40 cellular contexts compared by ENCODE assay signal in genomic region chr9:118483677-118484076, GRCh38.
"Had no signal": no experiment of that assay in that cellular context is flagged by ENCODE, and none has a peak within 500 bp of the region (broad histone marks: within the 10 kb centered on the region; RNA-seq: fewer than 3 reads in every experiment).

No MANE protein-coding gene starts in this region.

- H3K36me3 Mint-ChIP-seq: activated naive CD4-positive, alpha-beta T cell treated with anti-CD3 and anti-CD28 coated beads, Interleukin-2, amount 10 ng/mL, durations not matched to agents 7 days and 5 days; activated naive CD4-positive, alpha-beta T cell treated with anti-CD3 and anti-CD28 coated beads, Interleukin-2, amount 50 U/mL, for 24 hours; activated naive CD4-positive, alpha-beta T cell treated with anti-CD3 and anti-CD28 coated beads, Interleukin-2, amount 50 U/mL, for 72 hours; activated naive CD8-positive, alpha-beta T cell; activated naive CD8-positive, alpha-beta T cell treated with anti-CD3 and anti-CD28 coated beads for 36 hours; activated naive CD8-positive, alpha-beta T cell treated with anti-CD3 and anti-CD28 coated beads, Interleukin-2, amount 10 ng/mL, durations not matched to agents 7 days and 5 days; brain had no signal

- H3K4me3 ChIP-seq: adrenal gland, ascending aorta, body of pancreas, breast epithelium, cardiac muscle cell had no signal

- H3K27ac Mint-ChIP-seq: activated naive CD4-positive, alpha-beta T cell treated with anti-CD3 and anti-CD28 coated beads for 36 hours; activated naive CD4-positive, alpha-beta T cell treated with anti-CD3 and anti-CD28 coated beads, Interleukin-2, amount 10 ng/mL, durations not matched to agents 7 days and 5 days; activated naive CD4-positive, alpha-beta T cell treated with anti-CD3 and anti-CD28 coated beads, Interleukin-2, amount 50 U/mL, for 24 hours; activated naive CD4-positive, alpha-beta T cell treated with anti-CD3 and anti-CD28 coated beads, Interleukin-2, amount 50 U/mL, for 72 hours; activated naive CD8-positive, alpha-beta T cell; activated naive CD8-positive, alpha-beta T cell treated with anti-CD3 and anti-CD28 coated beads for 36 hours; activated naive CD8-positive, alpha-beta T cell treated with anti-CD3 and anti-CD28 coated beads, Interleukin-2, amount 10 ng/mL, durations not matched to agents 7 days and 5 days; activated naive CD8-positive, alpha-beta T cell treated with anti-CD3 and anti-CD28 coated beads, Interleukin-2, amount 50 U/mL, for 24 hours; activated T-cell treated with anti-CD3 and anti-CD28 coated beads, Interleukin-2, amount 50 U/mL, for 24 hours; activated T-cell treated with anti-CD3 and anti-CD28 coated beads, Interleukin-2, amount 50 U/mL, for 72 hours; activated T-helper 1 cell treated with anti-CD3 and anti-CD28 coated beads, Interleukin-12 subunit alpha, Interleukin-12 subunit beta, Interleukin-2, Interleukin-4 antibody, amounts not matched to agents 30 ng/mL and 10 ng/mL and 1 ng/mL, durations not matched to agents 14 hours and 24 hours and 36 hours; activated T-helper 17 cell treated with anti-CD3 and anti-CD28 coated beads, Interleukin-2, amount 50 U/mL, for 72 hours; activated T-helper 2 cell treated with anti-CD3 and anti-CD28 coated beads, Interferon-gamma antibody, Interleukin-2, Interleukin-4, amounts not matched to agents 10 μg/mL and 5 μg/mL and 100 μg/mL, durations not matched to agents 14 hours and 24 hours and 36 hours; brain had no signal

- H3K4me3 Mint-ChIP-seq: activated naive CD4-positive, alpha-beta T cell treated with anti-CD3 and anti-CD28 coated beads for 36 hours; activated naive CD4-positive, alpha-beta T cell treated with anti-CD3 and anti-CD28 coated beads, Interleukin-2, amount 10 ng/mL, durations not matched to agents 7 days and 5 days; activated naive CD4-positive, alpha-beta T cell treated with anti-CD3 and anti-CD28 coated beads, Interleukin-2, amount 50 U/mL, for 24 hours; activated naive CD8-positive, alpha-beta T cell; activated naive CD8-positive, alpha-beta T cell treated with anti-CD3 and anti-CD28 coated beads for 36 hours; activated naive CD8-positive, alpha-beta T cell treated with anti-CD3 and anti-CD28 coated beads, Interleukin-2, amount 10 ng/mL, durations not matched to agents 7 days and 5 days; activated naive CD8-positive, alpha-beta T cell treated with anti-CD3 and anti-CD28 coated beads, Interleukin-2, amount 50 U/mL, for 24 hours; activated T-cell treated with anti-CD3 and anti-CD28 coated beads, Interleukin-2, amount 50 U/mL, for 24 hours; activated T-cell treated with anti-CD3 and anti-CD28 coated beads, Interleukin-2, amount 50 U/mL, for 4 hours; activated T-cell treated with anti-CD3 and anti-CD28 coated beads, Interleukin-2, amount 50 U/mL, for 72 hours; activated T-helper 1 cell treated with anti-CD3 and anti-CD28 coated beads, Interleukin-12 subunit alpha, Interleukin-12 subunit beta, Interleukin-2, Interleukin-4 antibody, amounts not matched to agents 30 ng/mL and 10 ng/mL and 1 ng/mL, durations not matched to agents 14 hours and 24 hours and 36 hours; activated T-helper 17 cell treated with anti-CD3 and anti-CD28 coated beads, Interleukin-2, amount 50 U/mL, for 72 hours; brain; central memory CD8-positive, alpha-beta T cell had no signal

- H3K9me3 Mint-ChIP-seq: activated naive CD4-positive, alpha-beta T cell treated with anti-CD3 and anti-CD28 coated beads, Interleukin-2, amount 50 U/mL, for 24 hours; activated naive CD8-positive, alpha-beta T cell treated with anti-CD3 and anti-CD28 coated beads for 36 hours; activated T-helper 1 cell treated with anti-CD3 and anti-CD28 coated beads, Interleukin-12 subunit alpha, Interleukin-12 subunit beta, Interleukin-2, Interleukin-4 antibody, amounts not matched to agents 30 ng/mL and 10 ng/mL and 1 ng/mL, durations not matched to agents 14 hours and 24 hours and 36 hours; activated T-helper 2 cell treated with anti-CD3 and anti-CD28 coated beads, Interferon-gamma antibody, Interleukin-2, Interleukin-4, amounts not matched to agents 10 μg/mL and 5 μg/mL and 100 μg/mL, durations not matched to agents 14 hours and 24 hours and 36 hours had no signal

- ATAC-seq: activated naive CD4-positive, alpha-beta T cell treated with anti-CD3 and anti-CD28 coated beads, Interleukin-2, amount 50 U/mL, for 72 hours; activated naive CD8-positive, alpha-beta T cell treated with anti-CD3 and anti-CD28 coated beads, Interleukin-2, amount 50 U/mL, for 24 hours; activated T-cell treated with anti-CD3 and anti-CD28 coated beads, Interleukin-2, amount 50 U/mL, for 4 hours; activated T-cell treated with anti-CD3 and anti-CD28 coated beads, Interleukin-2, amount 50 U/mL, for 72 hours; activated T-helper 17 cell treated with anti-CD3 and anti-CD28 coated beads, Interleukin-2, amount 50 U/mL, for 72 hours; body of pancreas had no signal

- H3K4me1 ChIP-seq: adrenal gland, ascending aorta, body of pancreas, breast epithelium had no signal

- FAIRE-seq: astrocyte, bronchial epithelial cell had no signal

- H3K36me3 ChIP-seq: adrenal gland, ascending aorta, brain microvascular endothelial cell, breast epithelium, cardiac muscle cell had no signal

- H3K27me3 ChIP-seq: adrenal gland, ascending aorta, body of pancreas, brain microvascular endothelial cell, breast epithelium, cardiac muscle cell had no signal

- H3K9me3 ChIP-seq: adrenal gland, ascending aorta, body of pancreas, breast epithelium had no signal

- H3K4me1 Mint-ChIP-seq: activated naive CD4-positive, alpha-beta T cell treated with anti-CD3 and anti-CD28 coated beads, Interleukin-2, amount 10 ng/mL, durations not matched to agents 7 days and 5 days; activated naive CD4-positive, alpha-beta T cell treated with anti-CD3 and anti-CD28 coated beads, Interleukin-2, amount 50 U/mL, for 24 hours; activated naive CD8-positive, alpha-beta T cell treated with anti-CD3 and anti-CD28 coated beads for 36 hours; activated naive CD8-positive, alpha-beta T cell treated with anti-CD3 and anti-CD28 coated beads, Interleukin-2, amount 10 ng/mL, durations not matched to agents 7 days and 5 days; activated naive CD8-positive, alpha-beta T cell treated with anti-CD3 and anti-CD28 coated beads, Interleukin-2, amount 50 U/mL, for 24 hours; activated T-helper 17 cell treated with anti-CD3 and anti-CD28 coated beads, Interleukin-2, amount 50 U/mL, for 72 hours; brain; central memory CD8-positive, alpha-beta T cell had no signal

- H3K27me3 Mint-ChIP-seq: activated naive CD4-positive, alpha-beta T cell treated with anti-CD3 and anti-CD28 coated beads, Interleukin-2, amount 10 ng/mL, durations not matched to agents 7 days and 5 days; activated naive CD4-positive, alpha-beta T cell treated with anti-CD3 and anti-CD28 coated beads, Interleukin-2, amount 50 U/mL, for 24 hours; activated naive CD8-positive, alpha-beta T cell treated with anti-CD3 and anti-CD28 coated beads for 36 hours; activated naive CD8-positive, alpha-beta T cell treated with anti-CD3 and anti-CD28 coated beads, Interleukin-2, amount 10 ng/mL, durations not matched to agents 7 days and 5 days; activated T-cell treated with anti-CD3 and anti-CD28 coated beads, Interleukin-2, amount 50 U/mL, for 24 hours; activated T-helper 17 cell treated with anti-CD3 and anti-CD28 coated beads, Interleukin-2, amount 50 U/mL, for 72 hours; central memory CD8-positive, alpha-beta T cell had no signal

- H3K27ac ChIP-seq: adrenal gland, ascending aorta, body of pancreas, brain microvascular endothelial cell, breast epithelium, cardiac muscle cell had no signal

- DNase-seq: activated effector memory CD4-positive, alpha-beta T cell treated with anti-CD3 and anti-CD28 coated beads, Interleukin-2, amount 50 U/mL, for 16 hours; activated effector memory CD4-positive, alpha-beta T cell treated with Interleukin-2 at 50 U/mL for 16 hours; activated gamma-delta T cell; activated gamma-delta T cell treated with Interleukin-2 at 50 U/mL for 16 hours; activated naive CD4-positive, alpha-beta T cell; activated naive CD4-positive, alpha-beta T cell treated with anti-CD3 and anti-CD28 coated beads for 36 hours; activated naive CD4-positive, alpha-beta T cell treated with anti-CD3 and anti-CD28 coated beads, Interleukin-2, amount 10 ng/mL, durations not matched to agents 7 days and 5 days; activated naive CD4-positive, alpha-beta T cell treated with anti-CD3 and anti-CD28 coated beads, Interleukin-2, amount 50 U/mL, for 16 hours; activated naive CD4-positive, alpha-beta T cell treated with Interleukin-2 at 50 U/mL for 16 hours; activated naive CD8-positive, alpha-beta T cell treated with anti-CD3 and anti-CD28 coated beads for 36 hours; activated naive CD8-positive, alpha-beta T cell treated with anti-CD3 and anti-CD28 coated beads, Interleukin-2, amount 10 ng/mL, durations not matched to agents 7 days and 5 days; activated naive CD8-positive, alpha-beta T cell treated with anti-CD3 and anti-CD28 coated beads, Interleukin-2, amount 50 U/mL, for 24 hours; activated T-cell treated with anti-CD3 and anti-CD28 coated beads, Interleukin-2, amount 50 U/mL, for 1 hour; activated T-cell treated with anti-CD3 and anti-CD28 coated beads, Interleukin-2, amount 50 U/mL, for 24 hours; activated T-cell treated with anti-CD3 and anti-CD28 coated beads, Interleukin-2, amount 50 U/mL, for 4 hours; activated T-cell treated with anti-CD3 and anti-CD28 coated beads, Interleukin-2, amount 50 U/mL, for 48 hours; activated T-cell treated with anti-CD3 and anti-CD28 coated beads, Interleukin-2, amount 50 U/mL, for 72 hours; adrenal gland; amniotic stem cell; amygdala; anterior cingulate cortex; aorta; body of pancreas; brain microvascular endothelial cell; caudate nucleus; central memory CD4-positive, alpha-beta T cell; cerebellar nuclear complex had no signal
